Comparison of ENCODE assay signal across 28 cellular contexts in genomic region chr6:144449911-144450690, GRCh38.
A peak's percentile ranks its signal among the peaks of the same experiment; 100 is the strongest.
DNase-seq lines count a peak whose midpoint lies in the region; ATAC-seq and TF ChIP-seq lines count a peak whose summit lies in the region.
"Had no signal": no experiment of that assay in that cellular context is flagged by ENCODE, and none has a peak within 500 bp of the region (broad histone marks: within the 10 kb centered on the region; RNA-seq: fewer than 3 reads in every experiment).

No MANE protein-coding gene starts in this region.

- H3K4me3 ChIP-seq in endodermal cell (ENCODE audit: low read length), result no peak overlapping the region
- H3K4me3 ChIP-seq: HAP-1, MG63, Peyer's patch, upper lobe of left lung had no signal

- peaks cover 6% of the 10 kb centered on the region for H3K4me1 Mint-ChIP-seq in activated naive CD8-positive, alpha-beta T cell treated with anti-CD3 and anti-CD28 coated beads, Interleukin-2, amount 50 U/mL, for 24 hours
- H3K4me1 Mint-ChIP-seq in activated naive CD8-positive, alpha-beta T cell treated with anti-CD3 and anti-CD28 coated beads for 36 hours, result peaks cover 3% of the 10 kb centered on the region
- H3K4me1 Mint-ChIP-seq in endodermal cell, result peaks cover 5% of the 10 kb centered on the region
- H3K4me1 Mint-ChIP-seq in immature natural killer cell, result peaks cover 13 to 33% of the 10 kb centered on the region in 2 donors

- peaks cover 10% of the 10 kb centered on the region for H3K9me3 ChIP-seq in endodermal cell (ENCODE audit: control insufficient read depth, low read length)
- H3K9me3 ChIP-seq: BE2C, HAP-1, MG63, Peyer's patch, upper lobe of left lung had no signal

- no peak for TF ChIP-seq CTCF in endodermal cell (conservative IDR thresholded peaks at IDR 0.05)

- H3K9ac ChIP-seq in endodermal cell (ENCODE audit: extremely low read depth, low read length, poor library complexity, severe bottlenecking), result no peak overlapping the region

- H3K27ac Mint-ChIP-seq in activated naive CD8-positive, alpha-beta T cell treated with anti-CD3 and anti-CD28 coated beads, Interleukin-2, amount 50 U/mL, for 24 hours, result peak overlapping the region; percentile 7
- H3K27ac Mint-ChIP-seq in activated naive CD8-positive, alpha-beta T cell treated with anti-CD3 and anti-CD28 coated beads for 36 hours, result no peak overlapping the region
- H3K27ac Mint-ChIP-seq in endodermal cell, result no peak overlapping the region
- peak overlapping the region; percentile 38 to 70 (median 54) for H3K27ac Mint-ChIP-seq in immature natural killer cell

- no peaks in the 10 kb centered on the region for H3K9me3 Mint-ChIP-seq in activated naive CD8-positive, alpha-beta T cell treated with anti-CD3 and anti-CD28 coated beads, Interleukin-2, amount 50 U/mL, for 24 hours
- no peaks in the 10 kb centered on the region for H3K9me3 Mint-ChIP-seq in activated naive CD8-positive, alpha-beta T cell treated with anti-CD3 and anti-CD28 coated beads for 36 hours
- no peaks in the 10 kb centered on the region for H3K9me3 Mint-ChIP-seq in endodermal cell
- H3K9me3 Mint-ChIP-seq in immature natural killer cell, result no peaks in the 10 kb centered on the region
- H3K9me3 Mint-ChIP-seq: activated naive CD8-positive, alpha-beta T cell treated with anti-CD3 and anti-CD28 coated beads, Interleukin-2, amount 10 ng/mL, durations not matched to agents 7 days and 5 days had no signal

- H3K27ac ChIP-seq in endodermal cell (ENCODE audit: low read depth, low read length), result no peak overlapping the region
- H3K27ac ChIP-seq: Peyer's patch, upper lobe of left lung had no signal

- DNase-seq in activated naive CD8-positive, alpha-beta T cell treated with anti-CD3 and anti-CD28 coated beads, Interleukin-2, amount 50 U/mL, for 24 hours, result no peak
- DNase-seq in activated naive CD8-positive, alpha-beta T cell treated with anti-CD3 and anti-CD28 coated beads for 36 hours, result no peak
- DNase-seq in endodermal cell, result peak; percentile 48
- no peak for DNase-seq in immature natural killer cell
- DNase-seq in sciatic nerve (ENCODE audit: low spot score), result no peak
- no peak for DNase-seq in T-helper 1 cell
- no peak for DNase-seq in GOT3 (lab: John Stamatoyannopoulos, UW)
- DNase-seq: activated CD4-positive, alpha-beta T cell treated with anti-CD3 and anti-CD28 coated beads, Interleukin-2, amount 50 U/mL, for 48 hours; activated CD4-positive, CD25-positive, alpha-beta regulatory T cell; activated effector memory CD4-positive, alpha-beta T cell treated with anti-CD3 and anti-CD28 coated beads, Interleukin-2, amount 50 U/mL, for 16 hours; activated naive CD8-positive, alpha-beta T cell treated with anti-CD3 and anti-CD28 coated beads, Interleukin-2, amount 10 ng/mL, durations not matched to agents 7 days and 5 days; BE2C; COR-L47; dermis blood vessel endothelial cell; DMS53; KBM-7; kidney glomerular epithelial cell; MG63; NCI-H1105 treated with DMSO at 0.1 percent for 48 hours; NCI-H2029; NCI-H2227 treated with DMSO at 0.1 percent for 48 hours; NCI-H69; occipital lobe; Peyer's patch; stimulated activated CD4-positive, alpha-beta T cell treated with anti-CD3 and anti-CD28 coated beads, Interleukin-2, amount 100 ng/mL, for 48 hours; upper lobe of left lung had no signal

- no peaks in the 10 kb centered on the region for H3K27me3 ChIP-seq in endodermal cell (ENCODE audit: control insufficient read depth, insufficient read depth, low read length, poor library complexity, severe bottlenecking)
- H3K27me3 ChIP-seq: MG63, Peyer's patch, upper lobe of left lung had no signal

- intact Hi-C loops in sciatic nerve (cut with DNase I), result no loop called here

- peaks cover 82% of the 10 kb centered on the region for H3K36me3 ChIP-seq in endodermal cell (ENCODE audit: control insufficient read depth, insufficient read depth, low read length)
- H3K36me3 ChIP-seq: BE2C, HAP-1, MG63 had no signal

- ATAC-seq in activated naive CD8-positive, alpha-beta T cell treated with anti-CD3 and anti-CD28 coated beads, Interleukin-2, amount 50 U/mL, for 24 hours, result no peak
- ATAC-seq in sciatic nerve (peak; percentile 89), HG02981 (IDR thresholded peaks at IDR 0.05; ENCODE audit: unreplicated experiment) (no peak)

- H3K36me3 Mint-ChIP-seq in activated naive CD8-positive, alpha-beta T cell treated with anti-CD3 and anti-CD28 coated beads, Interleukin-2, amount 50 U/mL, for 24 hours (ENCODE audit: low read depth), result peaks cover 37% of the 10 kb centered on the region
- peaks cover 11% of the 10 kb centered on the region for H3K36me3 Mint-ChIP-seq in activated naive CD8-positive, alpha-beta T cell treated with anti-CD3 and anti-CD28 coated beads for 36 hours
- H3K36me3 Mint-ChIP-seq in endodermal cell (ENCODE audit: low read depth) (peaks cover 42% of the 10 kb centered on the region), immature natural killer cell (peaks cover 19 to 61% (median 37%) of the 10 kb centered on the region in 3 donors)

- H3K4me3 Mint-ChIP-seq in activated naive CD8-positive, alpha-beta T cell treated with anti-CD3 and anti-CD28 coated beads, Interleukin-2, amount 50 U/mL, for 24 hours, result no peak overlapping the region
- no peak overlapping the region for H3K4me3 Mint-ChIP-seq in activated naive CD8-positive, alpha-beta T cell treated with anti-CD3 and anti-CD28 coated beads for 36 hours
- H3K4me3 Mint-ChIP-seq in endodermal cell (no peak overlapping the region), immature natural killer cell (no peak overlapping the region)
- H3K4me3 Mint-ChIP-seq: activated naive CD8-positive, alpha-beta T cell treated with anti-CD3 and anti-CD28 coated beads, Interleukin-2, amount 10 ng/mL, durations not matched to agents 7 days and 5 days had no signal

- H3K4me1 ChIP-seq in endodermal cell (ENCODE audit: control insufficient read depth, insufficient read depth, low read length), result no peaks in the 10 kb centered on the region
- H3K4me1 ChIP-seq: BE2C, HAP-1, Peyer's patch, upper lobe of left lung had no signal

- no peaks in the 10 kb centered on the region for H3K27me3 Mint-ChIP-seq in activated naive CD8-positive, alpha-beta T cell treated with anti-CD3 and anti-CD28 coated beads, Interleukin-2, amount 50 U/mL, for 24 hours
- H3K27me3 Mint-ChIP-seq in activated naive CD8-positive, alpha-beta T cell treated with anti-CD3 and anti-CD28 coated beads for 36 hours, result no peaks in the 10 kb centered on the region
- no peaks in the 10 kb centered on the region for H3K27me3 Mint-ChIP-seq in endodermal cell (ENCODE audit: insufficient read depth)
- peaks cover 0 to 5% (median 0%) of the 10 kb centered on the region in 3 donors for H3K27me3 Mint-ChIP-seq in immature natural killer cell (ENCODE audit: low read depth in 3 of 3)
- H3K27me3 Mint-ChIP-seq: activated naive CD8-positive, alpha-beta T cell treated with anti-CD3 and anti-CD28 coated beads, Interleukin-2, amount 10 ng/mL, durations not matched to agents 7 days and 5 days had no signal

- 90 to 95% methylated on average over 8 of the region's 8 CpGs for WGBS in endodermal cell (ENCODE audit: insufficient coverage in 1 of 2, insufficient read length in 1 of 2), 2 experiments

Comparison
In these comparisons a context has a peak if more than half of its experiments do, and no peak if none do; other contexts are left out.
1. H3K27ac Mint-ChIP-seq: peak in activated naive CD8-positive, alpha-beta T cell treated with anti-CD3 and anti-CD28 coated beads, Interleukin-2, amount 50 U/mL, for 24 hours (single experiment) and immature natural killer cell (6 of 6); none in activated naive CD8-positive, alpha-beta T cell treated with anti-CD3 and anti-CD28 coated beads for 36 hours (single experiment) and endodermal cell (single experiment).